In genomic region chr1:151146072-151146415, GRCh38 we compare ENCODE assay signal across 8 cellular contexts. TPM values are rescaled to one million over a fixed set of nuclear protein-coding genes. Genes with fewer than 3 reads are reported as not detected.
A peak's percentile ranks its signal among the peaks of the same experiment; 100 is the strongest.
DNase-seq lines count a peak whose midpoint lies in the region; ATAC-seq and TF ChIP-seq lines count a peak whose summit lies in the region.

No MANE protein-coding gene starts in this region.

- H3K4me1 ChIP-seq in iPS-18a (ENCODE audit: control insufficient read depth, low read depth, low read length) (peaks cover 27% of the 10 kb centered on the region), stomach (peaks cover 9 to 52% (median 33%) of the 10 kb centered on the region in 4 donors)

- peaks cover 5% of the 10 kb centered on the region for H3K27me3 Mint-ChIP-seq in stimulated activated naive CD8-positive, alpha-beta T cell treated with anti-CD3 and anti-CD28 coated beads, Interleukin-15, Interleukin-2, amounts not matched to agents 100 ng/mL and 50 ng/mL, for 24 hours
- H3K27me3 Mint-ChIP-seq in activated naive CD8-positive, alpha-beta T cell, result no peaks in the 10 kb centered on the region

- no peaks in the 10 kb centered on the region for H3K9me3 Mint-ChIP-seq in stimulated activated naive CD8-positive, alpha-beta T cell treated with anti-CD3 and anti-CD28 coated beads, Interleukin-15, Interleukin-2, amounts not matched to agents 100 ng/mL and 50 ng/mL, for 24 hours
- no peaks in the 10 kb centered on the region for H3K9me3 Mint-ChIP-seq in activated naive CD8-positive, alpha-beta T cell (ENCODE audit: low read depth)

- no peak overlapping the region for H3K27ac Mint-ChIP-seq in stimulated activated naive CD8-positive, alpha-beta T cell treated with anti-CD3 and anti-CD28 coated beads, Interleukin-15, Interleukin-2, amounts not matched to agents 100 ng/mL and 50 ng/mL, for 24 hours
- peak overlapping the region; percentile 83 for H3K27ac Mint-ChIP-seq in activated naive CD8-positive, alpha-beta T cell

- H3K9me3 ChIP-seq in iPS-18a (ENCODE audit: control insufficient read depth, low read depth, low read length), result no peaks in the 10 kb centered on the region
- H3K9me3 ChIP-seq in stomach, result no peaks in the 10 kb centered on the region

- peak overlapping the region; percentile 65 for H3K4me3 ChIP-seq in iPS-18a (ENCODE audit: low read length)
- H3K4me3 ChIP-seq in stomach, result peak overlapping the region; percentile 63 to 86 (median 80)

- no peak for TF ChIP-seq CTCF in stomach (IDR thresholded peaks at IDR 0.05)

- no peak for TF ChIP-seq EP300 in stomach (IDR thresholded peaks at IDR 0.05)

- no peak for DNase-seq in stimulated activated naive CD8-positive, alpha-beta T cell treated with anti-CD3 and anti-CD28 coated beads, Interleukin-15, Interleukin-2, amounts not matched to agents 100 U/mL and 50 U/mL, for 24 hours
- no peak for DNase-seq in stomach
- DNase-seq in COLO668 (lab: John Stamatoyannopoulos, UW; ENCODE audit: unreplicated experiment), result no peak
- no peak for DNase-seq in effector CD8-positive, alpha-beta T cell (lab: John Stamatoyannopoulos, UW)

- no peak for ATAC-seq in stimulated activated naive CD8-positive, alpha-beta T cell treated with anti-CD3 and anti-CD28 coated beads, Interleukin-15, Interleukin-2, amounts not matched to agents 100 U/mL and 50 U/mL, for 24 hours
- no peak for ATAC-seq in GM18520 (IDR thresholded peaks at IDR 0.05; ENCODE audit: unreplicated experiment)

- 1% methylated on average over 16 to 26 of the region's 26 CpGs for WGBS in stomach, 5 donors

- no peaks in the 10 kb centered on the region for H3K36me3 ChIP-seq in iPS-18a (ENCODE audit: control insufficient read depth, low read depth, low read length)
- no peaks in the 10 kb centered on the region for H3K36me3 ChIP-seq in stomach

- peak overlapping the region; percentile 90 for H3K4me3 Mint-ChIP-seq in stimulated activated naive CD8-positive, alpha-beta T cell treated with anti-CD3 and anti-CD28 coated beads, Interleukin-15, Interleukin-2, amounts not matched to agents 100 ng/mL and 50 ng/mL, for 24 hours
- peak overlapping the region; percentile 97 for H3K4me3 Mint-ChIP-seq in activated naive CD8-positive, alpha-beta T cell

- peaks cover 12% of the 10 kb centered on the region for H3K4me1 Mint-ChIP-seq in stimulated activated naive CD8-positive, alpha-beta T cell treated with anti-CD3 and anti-CD28 coated beads, Interleukin-15, Interleukin-2, amounts not matched to agents 100 ng/mL and 50 ng/mL, for 24 hours (ENCODE audit: low read depth)
- H3K4me1 Mint-ChIP-seq in activated naive CD8-positive, alpha-beta T cell (ENCODE audit: low read depth), result peaks cover 12% of the 10 kb centered on the region

- H3K27me3 ChIP-seq in iPS-18a (ENCODE audit: control insufficient read depth, insufficient read depth, low read length), result peaks cover 30% of the 10 kb centered on the region
- peaks cover 0 to 12% (median 9%) of the 10 kb centered on the region in 3 donors for H3K27me3 ChIP-seq in stomach

- no peak for TF ChIP-seq POLR2A in stomach (IDR thresholded peaks at IDR 0.05)

- intact Hi-C loops in stomach (cut with DNase I; ENCODE audit: low total_unique reads), result no loop called here

- H3K9ac ChIP-seq in iPS-18a (ENCODE audit: low read length), result peak overlapping the region; percentile 60

- H3K27ac ChIP-seq in iPS-18a (ENCODE audit: low read length) (no peak overlapping the region), stomach (peak overlapping the region; percentile 44 to 86 (median 64))

- no peaks in the 10 kb centered on the region for H3K36me3 Mint-ChIP-seq in stimulated activated naive CD8-positive, alpha-beta T cell treated with anti-CD3 and anti-CD28 coated beads, Interleukin-15, Interleukin-2, amounts not matched to agents 100 ng/mL and 50 ng/mL, for 24 hours (ENCODE audit: low read depth)
- no peaks in the 10 kb centered on the region for H3K36me3 Mint-ChIP-seq in activated naive CD8-positive, alpha-beta T cell

RNA-seq across cellular contexts. Expression of gene SEMA6C, which starts 0.4 kb away (rescaled TPM):
- total RNA-seq in stomach, result 10 to 100 TPM in 2 of 5 donors, 1 to 10 TPM in 3; 4.4 to 12.3 (median 8.1) TPM
- 10 to 100 TPM in 2 of 3 donors, 1 to 10 TPM in 1; 7.1 to 13.9 (median 13.0) TPM for polyA plus RNA-seq in stomach

RNA-seq across cellular contexts. Expression of gene TNFAIP8L2, which starts 10.4 kb away (rescaled TPM):
- total RNA-seq in stomach, result 10 to 100 TPM in 2 of 5 donors, 1 to 10 TPM in 1, not detected in 2; 2.0 to 19.4 (median 15.2) TPM
- 1 to 10 TPM; 3.2 to 9.5 (median 4.1) TPM for polyA plus RNA-seq in stomach

RNA-seq across cellular contexts. Expression of gene LYSMD1, which starts 19.7 kb away (rescaled TPM):
- 10 to 100 TPM in 1 of 5 donors, 1 to 10 TPM in 4; 1.7 to 10.3 (median 4.5) TPM for total RNA-seq in stomach
- 1 to 10 TPM; 4.0 to 5.3 (median 4.7) TPM for polyA plus RNA-seq in stomach

RNA-seq across cellular contexts. Expression of gene SCNM1, which starts 19.9 kb away (rescaled TPM):
- 10 to 100 TPM in 3 of 5 donors, 1 to 10 TPM in 2; 4.5 to 57.8 (median 12.0) TPM for total RNA-seq in stomach
- 10 to 100 TPM; 35.2 to 66.3 (median 64.5) TPM for polyA plus RNA-seq in stomach

RNA-seq across cellular contexts. Expression of gene TMOD4, which starts 29.7 kb away (rescaled TPM):
- not detected for total RNA-seq in stomach
- 1 to 10 TPM in 1 of 3 donors, not detected in 2; 1.2 TPM for polyA plus RNA-seq in stomach
